In the genomic region with DNA sequence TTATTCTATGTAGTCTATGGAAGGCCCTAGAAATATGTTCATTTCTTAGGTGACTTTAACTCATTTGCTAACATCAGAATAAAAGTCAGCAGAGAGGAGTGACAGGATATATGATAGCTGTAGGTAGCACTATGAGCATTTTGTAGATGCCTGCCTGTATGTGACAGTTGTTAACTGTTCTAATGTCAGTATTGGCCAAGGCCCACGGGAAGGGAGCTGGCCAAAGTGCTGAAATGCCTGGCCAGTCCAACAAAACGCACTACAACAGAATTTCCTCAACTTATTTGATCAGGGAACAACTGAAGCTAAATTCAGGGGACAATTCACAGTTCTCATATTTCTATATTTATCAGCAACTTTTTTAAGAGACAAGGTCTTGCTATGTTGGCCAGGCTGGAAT, we compare ENCODE assay signal across 1 cellular context.
TF ChIP-seq lines count a peak whose summit lies in the region.

No MANE protein-coding gene starts in this region.

TF ChIP-seq in IMR-90, 13 proteins besides CTCF, POLR2A, EP300 and RAD21 (continued from another document):
- TF ChIP-seq, protein P1, sequence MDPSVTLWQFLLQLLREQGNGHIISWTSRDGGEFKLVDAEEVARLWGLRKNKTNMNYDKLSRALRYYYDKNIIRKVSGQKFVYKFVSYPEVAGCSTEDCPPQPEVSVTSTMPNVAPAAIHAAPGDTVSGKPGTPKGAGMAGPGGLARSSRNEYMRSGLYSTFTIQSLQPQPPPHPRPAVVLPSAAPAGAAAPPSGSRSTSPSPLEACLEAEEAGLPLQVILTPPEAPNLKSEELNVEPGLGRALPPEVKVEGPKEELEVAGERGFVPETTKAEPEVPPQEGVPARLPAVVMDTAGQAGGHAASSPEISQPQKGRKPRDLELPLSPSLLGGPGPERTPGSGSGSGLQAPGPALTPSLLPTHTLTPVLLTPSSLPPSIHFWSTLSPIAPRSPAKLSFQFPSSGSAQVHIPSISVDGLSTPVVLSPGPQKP (IDR thresholded peaks at IDR 0.05; ENCODE audit: borderline replicate concordance, low read depth, low read length): no peak
- TF ChIP-seq SMC3 (IDR thresholded peaks at IDR 0.05; ENCODE audit: low read depth, low read length) (no peak), CEBPB (IDR thresholded peaks at IDR 0.05; ENCODE audit: low read depth, low read length) (no peak), MAZ (IDR thresholded peaks at IDR 0.05; ENCODE audit: borderline replicate concordance, low read depth, low read length) (no peak), RFX5 (IDR thresholded peaks at IDR 0.05; ENCODE audit: low read depth, low read length) (no peak), RCOR1 (IDR thresholded peaks at IDR 0.05; ENCODE audit: insufficient replicate concordance, low read length) (no peak), MXI1 (IDR thresholded peaks at IDR 0.05; ENCODE audit: borderline replicate concordance, low read depth, low read length) (no peak)
- TF ChIP-seq, protein P2, sequence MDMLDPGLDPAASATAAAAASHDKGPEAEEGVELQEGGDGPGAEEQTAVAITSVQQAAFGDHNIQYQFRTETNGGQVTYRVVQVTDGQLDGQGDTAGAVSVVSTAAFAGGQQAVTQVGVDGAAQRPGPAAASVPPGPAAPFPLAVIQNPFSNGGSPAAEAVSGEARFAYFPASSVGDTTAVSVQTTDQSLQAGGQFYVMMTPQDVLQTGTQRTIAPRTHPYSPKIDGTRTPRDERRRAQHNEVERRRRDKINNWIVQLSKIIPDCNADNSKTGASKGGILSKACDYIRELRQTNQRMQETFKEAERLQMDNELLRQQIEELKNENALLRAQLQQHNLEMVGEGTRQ (IDR thresholded peaks at IDR 0.05; ENCODE audit: low read depth, low read length): no peak
